ENCODE assay signal across 1 cellular context in genomic region chr20:325043-325888, GRCh38.
TF ChIP-seq lines count a peak whose summit lies in the region.

TSS of gene SOX12 (plus strand) at chr20:325552. CDS start at chr20:325925, 373 bp downstream.

TF ChIP-seq in K562, 482 proteins besides CTCF, POLR2A, EP300 and RAD21 (continued from another document and continues in another):
- no peak for TF ChIP-seq MGA (IDR thresholded peaks at IDR 0.05)
- peak; percentile 44; the same call in 1 of the 2 replicates for TF ChIP-seq SOX6 (IDR thresholded peaks at IDR 0.05)
- 0 out of 2 replicates have a peak, but pooled peaks have one; percentile 11 for TF ChIP-seq GABPB1 (CRISPR knock-in tag; IDR thresholded peaks at IDR 0.05)
- TF ChIP-seq ZNF212 (CRISPR knock-in tag; IDR thresholded peaks at IDR 0.05), result no peak
- TF ChIP-seq NONO (IDR thresholded peaks at IDR 0.05; ENCODE audit: low read depth in 2 of 2, low read length in 1 of 2), result peak; percentile 52 to 73; a peak in 2 of 4 replicates
- no peak for TF ChIP-seq NR2C2 (CRISPR knock-in tag; IDR thresholded peaks at IDR 0.05)
- peak; percentile 60; the same call in 1 of the 2 replicates for TF ChIP-seq NR2C2 (tag; IDR thresholded peaks at IDR 0.05)
- TF ChIP-seq CHD1 (IDR thresholded peaks at IDR 0.05; ENCODE audit: low read length), result no peak
- peak; percentile 59 for TF ChIP-seq EGR1 (conservative IDR thresholded peaks at IDR 0.05)
- TF ChIP-seq, protein P1, sequence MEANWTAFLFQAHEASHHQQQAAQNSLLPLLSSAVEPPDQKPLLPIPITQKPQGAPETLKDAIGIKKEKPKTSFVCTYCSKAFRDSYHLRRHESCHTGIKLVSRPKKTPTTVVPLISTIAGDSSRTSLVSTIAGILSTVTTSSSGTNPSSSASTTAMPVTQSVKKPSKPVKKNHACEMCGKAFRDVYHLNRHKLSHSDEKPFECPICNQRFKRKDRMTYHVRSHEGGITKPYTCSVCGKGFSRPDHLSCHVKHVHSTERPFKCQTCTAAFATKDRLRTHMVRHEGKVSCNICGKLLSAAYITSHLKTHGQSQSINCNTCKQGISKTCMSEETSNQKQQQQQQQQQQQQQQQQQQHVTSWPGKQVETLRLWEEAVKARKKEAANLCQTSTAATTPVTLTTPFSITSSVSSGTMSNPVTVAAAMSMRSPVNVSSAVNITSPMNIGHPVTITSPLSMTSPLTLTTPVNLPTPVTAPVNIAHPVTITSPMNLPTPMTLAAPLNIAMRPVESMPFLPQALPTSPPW (CRISPR knock-in tag; IDR thresholded peaks at IDR 0.05), result peak; percentile 93
- peak; percentile 59 for TF ChIP-seq KDM5B (IDR thresholded peaks at IDR 0.05; ENCODE audit: insufficient replicate concordance, low read depth, low read length)
- peak; percentile 76 for TF ChIP-seq RBFOX2 (IDR thresholded peaks at IDR 0.05; ENCODE audit: low read depth, low read length)
- peak; percentile 15; the same call in 1 of the 2 replicates for TF ChIP-seq ETV5 (CRISPR knock-in tag; IDR thresholded peaks at IDR 0.05; ENCODE audit: low read depth)
- TF ChIP-seq, protein P2, sequence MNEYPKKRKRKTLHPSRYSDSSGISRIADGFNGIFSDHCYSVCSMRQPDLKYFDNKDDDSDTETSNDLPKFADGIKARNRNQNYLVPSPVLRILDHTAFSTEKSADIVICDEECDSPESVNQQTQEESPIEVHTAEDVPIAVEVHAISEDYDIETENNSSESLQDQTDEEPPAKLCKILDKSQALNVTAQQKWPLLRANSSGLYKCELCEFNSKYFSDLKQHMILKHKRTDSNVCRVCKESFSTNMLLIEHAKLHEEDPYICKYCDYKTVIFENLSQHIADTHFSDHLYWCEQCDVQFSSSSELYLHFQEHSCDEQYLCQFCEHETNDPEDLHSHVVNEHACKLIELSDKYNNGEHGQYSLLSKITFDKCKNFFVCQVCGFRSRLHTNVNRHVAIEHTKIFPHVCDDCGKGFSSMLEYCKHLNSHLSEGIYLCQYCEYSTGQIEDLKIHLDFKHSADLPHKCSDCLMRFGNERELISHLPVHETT (CRISPR knock-in tag; conservative IDR thresholded peaks at IDR 0.05 in 1 of 2, IDR thresholded peaks at IDR 0.05 in 1 of 2), result peak in 1 of 2 experiments; percentile 56; a peak in 1 of 4 replicates
- no peak for TF ChIP-seq ZNF316 (IDR thresholded peaks at IDR 0.05)
- TF ChIP-seq PRDM10 (IDR thresholded peaks at IDR 0.05; ENCODE audit: partially characterized antibody), result peak; percentile 87
- TF ChIP-seq, protein P3, sequence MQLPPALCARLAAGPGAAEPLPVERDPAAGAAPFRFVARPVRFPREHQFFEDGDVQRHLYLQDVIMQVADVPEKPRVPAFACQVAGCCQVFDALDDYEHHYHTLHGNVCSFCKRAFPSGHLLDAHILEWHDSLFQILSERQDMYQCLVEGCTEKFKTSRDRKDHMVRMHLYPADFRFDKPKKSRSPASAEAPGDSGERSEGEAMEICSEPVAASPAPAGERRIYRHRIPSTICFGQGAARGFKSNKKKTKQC (CRISPR knock-in tag; IDR thresholded peaks at IDR 0.05), result no peak
- TF ChIP-seq CREM (IDR thresholded peaks at IDR 0.05; ENCODE audit: low read depth), result peak; percentile 95
- TF ChIP-seq CREBBP (IDR thresholded peaks at IDR 0.05; ENCODE audit: low read depth, low read length), result no peak
- TF ChIP-seq ZNF175 (CRISPR knock-in tag; IDR thresholded peaks at IDR 0.05; ENCODE audit: low read depth), result peak; percentile 39; the same call in 1 of the 2 replicates
- 0 out of 4 replicates have a peak, but pooled peaks of 1 of the 2 experiments have one; percentile 16 for TF ChIP-seq TBL1XR1 (IDR thresholded peaks at IDR 0.05; ENCODE audit: low read length in 2 of 2)
- no peak for TF ChIP-seq MCM3 (IDR thresholded peaks at IDR 0.05)
- peak; percentile 78; the same call in 1 of the 2 replicates for TF ChIP-seq RB1 (IDR thresholded peaks at IDR 0.05; ENCODE audit: low read depth)
- no peak for TF ChIP-seq MYBL2 (IDR thresholded peaks at IDR 0.05; ENCODE audit: low read depth)
- TF ChIP-seq MYBL2 (CRISPR knock-in tag; IDR thresholded peaks at IDR 0.05; ENCODE audit: borderline replicate concordance), result no peak
- peak; percentile 19; the same call in 1 of the 2 replicates for TF ChIP-seq NFIC (IDR thresholded peaks at IDR 0.05)
- peak; percentile 87 for TF ChIP-seq ZFX (CRISPR knock-in tag; IDR thresholded peaks at IDR 0.05)
- TF ChIP-seq POLR3A (IDR thresholded peaks at IDR 0.05; ENCODE audit: borderline replicate concordance, extremely low read depth, insufficient read depth, insufficient read length), result no peak
- TF ChIP-seq POLR2G (IDR thresholded peaks at IDR 0.05; ENCODE audit: low read depth, low read length), result peak; percentile 82
- TF ChIP-seq BHLHE40 (IDR thresholded peaks at IDR 0.05; ENCODE audit: low read length), result peak; percentile 60
- peak; percentile 93; the same call in 1 of the 2 replicates for TF ChIP-seq GTF2F1 (IDR thresholded peaks at IDR 0.05; ENCODE audit: low read depth, low read length)
- no peak for TF ChIP-seq ZNF146 (CRISPR knock-in tag; IDR thresholded peaks at IDR 0.05; ENCODE audit: unreplicated experiment)
- TF ChIP-seq ZNF766 (CRISPR knock-in tag; conservative IDR thresholded peaks at IDR 0.05), result peak; percentile 82
- peak; percentile 75; the same call in 1 of the 2 replicates for TF ChIP-seq ZBTB7A (IDR thresholded peaks at IDR 0.05; ENCODE audit: borderline replicate concordance, control insufficient read depth, low read depth, low read length)
- TF ChIP-seq ZNF740 (CRISPR knock-in tag; IDR thresholded peaks at IDR 0.05), result peak; percentile 75
- 0 out of 4 replicates have a peak, but pooled peaks of 1 of the 2 experiments have one; percentile 56 for TF ChIP-seq ZNF740 (tag; IDR thresholded peaks at IDR 0.05)
- TF ChIP-seq ZBTB11 (CRISPR knock-in tag; IDR thresholded peaks at IDR 0.05), result peak in 1 of 3 experiments; percentile 53; a peak in 1 of 6 replicates
